Comparison of ENCODE assay signal across 9 cellular contexts in the genomic region with DNA sequence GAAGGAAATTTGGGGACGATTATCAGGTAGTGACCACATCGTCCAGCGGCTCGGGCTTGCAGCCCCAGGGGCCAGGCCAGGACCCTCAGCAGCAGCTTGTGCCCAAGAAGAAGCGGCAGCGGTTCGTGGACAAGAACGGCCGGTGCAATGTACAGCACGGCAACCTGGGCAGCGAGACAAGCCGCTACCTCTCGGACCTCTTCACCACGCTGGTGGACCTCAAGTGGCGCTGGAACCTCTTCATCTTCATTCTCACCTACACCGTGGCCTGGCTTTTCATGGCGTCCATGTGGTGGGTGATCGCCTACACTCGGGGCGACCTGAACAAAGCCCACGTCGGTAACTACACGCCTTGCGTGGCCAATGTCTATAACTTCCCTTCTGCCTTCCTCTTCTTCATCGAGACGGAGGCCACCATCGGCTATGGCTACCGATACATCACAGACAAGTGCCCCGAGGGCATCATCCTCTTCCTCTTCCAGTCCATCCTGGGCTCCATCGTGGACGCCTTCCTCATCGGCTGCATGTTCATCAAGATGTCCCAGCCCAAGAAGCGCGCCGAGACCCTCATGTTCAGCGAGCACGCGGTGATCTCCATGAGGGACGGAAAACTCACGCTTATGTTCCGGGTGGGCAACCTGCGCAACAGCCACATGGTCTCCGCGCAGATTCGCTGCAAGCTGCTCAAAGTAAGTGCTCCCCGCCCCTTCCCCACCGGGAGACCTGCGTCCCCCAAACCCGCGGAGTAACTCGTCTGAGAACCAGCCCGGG. TPM values are rescaled to one million over a fixed set of nuclear protein-coding genes. Genes with fewer than 3 reads are reported as not detected.
A peak's percentile ranks its signal among the peaks of the same experiment; 100 is the strongest.
DNase-seq lines count a peak whose midpoint lies in the region; ATAC-seq, FAIRE-seq and TF ChIP-seq lines count a peak whose summit lies in the region.
"Had no signal": no experiment of that assay in that cellular context is flagged by ENCODE, and none has a peak within 500 bp of the region (broad histone marks: within the 10 kb centered on the region; RNA-seq: fewer than 3 reads in every experiment).

No MANE protein-coding gene starts in this region.

- TF ChIP-seq RAD21 in A549 (conservative IDR thresholded peaks at IDR 0.05 in 1 of 2, IDR thresholded peaks at IDR 0.05 in 1 of 2) (no peak), neural cell (conservative IDR thresholded peaks at IDR 0.05) (no peak)

- peak overlapping the region; percentile 51; the same call in 2 of the 3 replicates for H3K4me3 ChIP-seq in A549
- peak overlapping the region; percentile 71 for H3K4me3 ChIP-seq in neural cell (ENCODE audit: low read length)
- H3K4me3 ChIP-seq: BLaER1 had no signal

- H3F3A ChIP-seq in neural cell (ENCODE audit: insufficient read depth, low read length, poor library complexity, severe bottlenecking), result no peaks in the 10 kb centered on the region

- DNase-seq in A549 (ENCODE audit: low read depth in 1 of 2, low spot score in 1 of 2), result no peak
- DNase-seq in NCI-H748 (lab: John Stamatoyannopoulos, UW; ENCODE audit: unreplicated experiment), result peak; percentile 90
- DNase-seq in glomerular visceral epithelial cell (ENCODE audit: extremely low spot score), result peak; percentile 5
- DNase-seq in NK-92 (lab: John Stamatoyannopoulos, UW; ENCODE audit: unreplicated experiment), result no peak
- DNase-seq in AG20443 (ENCODE audit: low spot score), result no peak
- DNase-seq in HTR-8/SVneo (ENCODE audit: insufficient read length, low spot score), result no peak

- peak overlapping the region; percentile 100 for H3K4me2 ChIP-seq in A549
- no peak overlapping the region for H3K4me2 ChIP-seq in neural cell (ENCODE audit: low read length)
- H3K4me2 ChIP-seq: BLaER1 had no signal

- H3K9me2 ChIP-seq in neural cell (ENCODE audit: insufficient read depth, low read length), result no peaks in the 10 kb centered on the region

- ATAC-seq in A549 (no peak; a peak in 1 of 6 replicates), GM21423 (IDR thresholded peaks at IDR 0.05; ENCODE audit: unreplicated experiment) (no peak)

- H3K36me3 ChIP-seq in neural cell (ENCODE audit: insufficient read depth, low read length), result no peaks in the 10 kb centered on the region
- H3K36me3 ChIP-seq: BLaER1 had no signal

- no peaks in the 10 kb centered on the region for H4K20me1 ChIP-seq in neural cell (ENCODE audit: insufficient read depth)
- H4K20me1 ChIP-seq: BLaER1 had no signal

- no peak overlapping the region for H2AFZ ChIP-seq in neural cell (ENCODE audit: low read depth, low read length)

- no peak for TF ChIP-seq POLR2A in A549 (IDR thresholded peaks at IDR 0.05; ENCODE audit: low read length)

- POLR2A ChIA-PET in A549 (lab: Yijun Ruan, JAX), result no interaction called here

- H3K79me2 ChIP-seq in neural cell (replicated peaks; ENCODE audit: insufficient read depth, low read length), result no peaks in the 10 kb centered on the region

- H3K9me3 ChIP-seq in A549 (no peaks in the 10 kb centered on the region), neural cell (ENCODE audit: low read length) (no peaks in the 10 kb centered on the region)

- 80% methylated on average over 39 of the region's 52 CpGs for WGBS in A549 (ENCODE audit: missing lambda C conversion rate)

- TF ChIP-seq EP300 in A549 (IDR thresholded peaks at IDR 0.05), result no peak
- TF ChIP-seq EP300 in neural cell (conservative IDR thresholded peaks at IDR 0.05; ENCODE audit: poor library complexity, severe bottlenecking), result no peak

- peaks cover 24% of the 10 kb centered on the region for H3K27me3 ChIP-seq in neural cell (ENCODE audit: insufficient read depth, low read depth, low read length)
- H3K27me3 ChIP-seq: BLaER1 had no signal

- no peak overlapping the region for H3K9ac ChIP-seq in neural cell (ENCODE audit: low read length)
- H3K9ac ChIP-seq: BLaER1 had no signal

- no peak for FAIRE-seq in A549 (lab: Jason Lieb, UNC)
- FAIRE-seq in HTR-8/SVneo (lab: Jason Lieb, UNC), result no peak

- TF ChIP-seq CTCF in A549 (IDR thresholded peaks at IDR 0.05) (no peak), neural cell (IDR thresholded peaks at IDR 0.05; ENCODE audit: poor library complexity, severe bottlenecking) (no peak)

- H3K27ac ChIP-seq in A549 (no peak overlapping the region), neural cell (ENCODE audit: low read length) (no peak overlapping the region)
- H3K27ac ChIP-seq: BLaER1 had no signal

- no peaks in the 10 kb centered on the region for H3K4me1 ChIP-seq in A549

- CTCF ChIA-PET in A549 (lab: Yijun Ruan, JAX), result no interaction called here

TF ChIP-seq in A549, 52 proteins besides CTCF, POLR2A, EP300 and RAD21:
- TF ChIP-seq NR3C1 (IDR thresholded peaks at IDR 0.05), result no peak
- TF ChIP-seq RCOR1 (IDR thresholded peaks at IDR 0.05; ENCODE audit: low read depth, low read length), result no peak
- TF ChIP-seq ZNF302 (CRISPR knock-in tag; IDR thresholded peaks at IDR 0.05), result no peak
- TF ChIP-seq HOXB5 (CRISPR knock-in tag; IDR thresholded peaks at IDR 0.05), result no peak
- TF ChIP-seq FOSB (CRISPR knock-in tag; IDR thresholded peaks at IDR 0.05), result no peak
- no peak for TF ChIP-seq RARB (CRISPR knock-in tag; IDR thresholded peaks at IDR 0.05)
- no peak for TF ChIP-seq HDAC2 (IDR thresholded peaks at IDR 0.05)
- no peak for TF ChIP-seq FOXS1 (CRISPR knock-in tag; IDR thresholded peaks at IDR 0.05)
- TF ChIP-seq ZFP36 (IDR thresholded peaks at IDR 0.05; ENCODE audit: borderline replicate concordance, partially characterized antibody), result no peak
- no peak for TF ChIP-seq ZSCAN20 (CRISPR knock-in tag; IDR thresholded peaks at IDR 0.05)
- TF ChIP-seq HOXB13 (CRISPR knock-in tag; IDR thresholded peaks at IDR 0.05; ENCODE audit: low read depth), result no peak
- TF ChIP-seq RFX5 (IDR thresholded peaks at IDR 0.05), result no peak
- TF ChIP-seq, protein P1, sequence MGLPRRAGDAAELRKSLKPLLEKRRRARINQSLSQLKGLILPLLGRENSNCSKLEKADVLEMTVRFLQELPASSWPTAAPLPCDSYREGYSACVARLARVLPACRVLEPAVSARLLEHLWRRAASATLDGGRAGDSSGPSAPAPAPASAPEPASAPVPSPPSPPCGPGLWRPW (IDR thresholded peaks at IDR 0.05), result no peak
- TF ChIP-seq NPAS2 (CRISPR knock-in tag; IDR thresholded peaks at IDR 0.05; ENCODE audit: borderline replicate concordance), result no peak

TF ChIP-seq in neural cell, 6 proteins besides CTCF, POLR2A, EP300 and RAD21:
- TF ChIP-seq MXI1 (conservative IDR thresholded peaks at IDR 0.05; ENCODE audit: poor library complexity, severe bottlenecking), result no peak

RNA-seq across cellular contexts. Expression of a gene that starts 0.5 kb away (rescaled TPM):
- polyA plus RNA-seq in A549 (2011; rRNA removed) (not detected in 2 replicates), A549 (2017; fragmentation: RNase III; extraction: RNeasy Plus Mini Kit Qiagen cat#74134 plus additional on column Dnase treatment) (not detected in 3 replicates), neural cell (0.68 and 2.3 TPM in 2 replicates)
- not detected in 2 replicates for polyA plus RNA-seq in A549 (2012; cell fraction: cytosol; rRNA removed)
- polyA plus RNA-seq in A549 (2012; cell fraction: nucleus; rRNA removed), result not detected in 2 replicates
- not detected in 2 replicates for polyA minus RNA-seq in A549 (2011; rRNA and poly(A)+ RNA removed)
- 2.2 and 5.1 TPM in 2 replicates for polyA minus RNA-seq in neural cell

Comparison
In these comparisons a context has a peak if more than half of its experiments do, and no peak if none do; other contexts are left out.
1. DNase-seq: peak in NCI-H748 (single experiment) and glomerular visceral epithelial cell (single experiment); none in A549 (0 of 2), NK-92 (single experiment), AG20443 (single experiment) and HTR-8/SVneo (single experiment).